10 cellular contexts compared by ENCODE assay signal in the genomic region with DNA sequence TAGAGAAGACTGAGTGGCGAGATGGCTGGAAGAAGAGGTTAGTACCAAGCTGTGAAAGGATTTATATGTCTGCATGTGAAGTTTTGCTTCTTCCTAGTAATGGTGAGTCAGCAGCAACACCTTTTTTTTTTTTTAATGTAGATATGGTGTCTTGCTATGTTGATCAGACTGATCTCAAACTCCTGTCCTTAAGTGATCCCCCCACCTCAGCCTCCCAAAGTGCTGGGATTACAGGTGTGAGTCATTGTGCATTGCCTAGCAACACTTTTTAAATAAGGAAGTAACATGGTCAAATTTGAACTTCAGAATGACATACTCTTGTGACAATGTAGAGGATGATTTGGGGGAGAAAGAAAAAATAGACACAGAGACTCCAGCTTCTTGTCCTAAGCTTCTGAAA. TPM values are rescaled to one million over a fixed set of nuclear protein-coding genes. Genes with fewer than 3 reads are reported as not detected.
A peak's percentile ranks its signal among the peaks of the same experiment; 100 is the strongest.
DNase-seq lines count a peak whose midpoint lies in the region; ATAC-seq and TF ChIP-seq lines count a peak whose summit lies in the region.
"Had no signal": no experiment of that assay in that cellular context is flagged by ENCODE, and none has a peak within 500 bp of the region (broad histone marks: within the 10 kb centered on the region; RNA-seq: fewer than 3 reads in every experiment).

No MANE protein-coding gene starts in this region.

- peaks cover 2% of the 10 kb centered on the region; the same call in 1 of the 2 replicates for H3K4me1 ChIP-seq in IMR-90 (ENCODE audit: control insufficient read depth, insufficient read depth, low read length)
- no peaks in the 10 kb centered on the region for H3K4me1 ChIP-seq in esophagus muscularis mucosa

- H3K4me3 ChIP-seq in IMR-90 (ENCODE audit: insufficient read depth, low read depth, low read length) (no peak overlapping the region), esophagus muscularis mucosa (no peak overlapping the region)

- H3K4me2 ChIP-seq in IMR-90 (ENCODE audit: low read depth, low read length) = no peak overlapping the region

- H4K20me1 ChIP-seq in IMR-90 (ENCODE audit: insufficient read depth, low read length) = no peaks in the 10 kb centered on the region

- no peaks in the 10 kb centered on the region for H3K9me1 ChIP-seq in IMR-90 (ENCODE audit: insufficient read depth, low read length)

- H3K4me3 Mint-ChIP-seq in Calu3 (ENCODE audit: low read depth, unreplicated experiment) = peak overlapping the region; percentile 36
- H3K4me3 Mint-ChIP-seq in activated CD8-positive, alpha-beta T cell treated with anti-CD3 and anti-CD28 coated beads, Interleukin-2, amount 10 ng/mL, durations not matched to agents 7 days and 5 days = no peak overlapping the region
- H3K4me3 Mint-ChIP-seq: IgD-negative memory B cell had no signal

- TF ChIP-seq POLR2A in IMR-90 (IDR thresholded peaks at IDR 0.05; ENCODE audit: low read depth, low read length) (no peak), esophagus muscularis mucosa (IDR thresholded peaks at IDR 0.05; ENCODE audit: low read depth) (no peak)

- H3K4ac ChIP-seq in IMR-90 (ENCODE audit: low read depth, low read length) = no peak overlapping the region

- H2AFZ ChIP-seq in IMR-90 (replicated peaks; ENCODE audit: low read length, poor library complexity) = no peak overlapping the region

- H2BK5ac ChIP-seq in IMR-90 (ENCODE audit: low read depth, low read length, poor library complexity, severe bottlenecking) = no peak overlapping the region

- TF ChIP-seq CTCF in Calu3 (IDR thresholded peaks at IDR 0.05; ENCODE audit: unreplicated experiment) (no peak), IMR-90 (conservative IDR thresholded peaks at IDR 0.05; ENCODE audit: low read depth, low read length) (no peak), esophagus muscularis mucosa (IDR thresholded peaks at IDR 0.05) (no peak)

- no peak overlapping the region for H3K27ac ChIP-seq in IMR-90 (ENCODE audit: insufficient read depth, low read length)
- H3K27ac ChIP-seq in esophagus muscularis mucosa (replicated peaks in 1 of 4) = no peak overlapping the region

- no peak for TF ChIP-seq EP300 in esophagus muscularis mucosa (IDR thresholded peaks at IDR 0.05)

- CTCF ChIA-PET in Calu3 (lab: Charles Lee) = interaction anchor here (0.7 kb wide), 4 partner anchors 11 to 146 kb away, joined by 3 to 5 read pairs (median 4); no protein-coding TSS in a partner anchor
- CTCF ChIA-PET in IMR-90 (lab: Yijun Ruan, JAX) = interaction anchor here (0.6 to 1.1 kb wide), 2 partner anchors 52 to 223 kb away, joined by 3 read pairs; no protein-coding TSS in a partner anchor
- CTCF ChIA-PET in activated CD8-positive, alpha-beta T cell treated with anti-CD3 and anti-CD28 coated beads, Interleukin-2, amount 10 ng/mL, durations not matched to agents 7 days and 5 days (lab: Charles Lee) = no interaction called here

- DNase-seq in Calu3 (peak; percentile 67), IMR-90 (peak; percentile 73), kidney tubule cell (ENCODE audit: low spot score) (peak; percentile 94), esophagus muscularis mucosa (ENCODE audit: extremely low spot score) (no peak), NCI-H2171 treated with DMSO at 0.1 percent for 48 hours (lab: John Stamatoyannopoulos, UW) (no peak)
- DNase-seq in activated CD8-positive, alpha-beta T cell treated with anti-CD3 and anti-CD28 coated beads, Interleukin-2, amount 10 ng/mL, durations not matched to agents 7 days and 5 days = no peak
- no peak for DNase-seq in stimulated activated naive CD4-positive, alpha-beta T cell treated with Interleukin-2 at 50 U/mL for 16 hours (lab: John Stamatoyannopoulos, UW)

- no peak overlapping the region for H4K5ac ChIP-seq in IMR-90 (ENCODE audit: low read depth, low read length)

- POLR2A ChIA-PET in IMR-90 (lab: Charles Lee; ENCODE audit: unreplicated experiment) = no interaction called here
- POLR2A ChIA-PET in activated CD8-positive, alpha-beta T cell treated with anti-CD3 and anti-CD28 coated beads, Interleukin-2, amount 10 ng/mL, durations not matched to agents 7 days and 5 days (lab: Charles Lee) = no interaction called here

- no peaks in the 10 kb centered on the region for H3K36me3 Mint-ChIP-seq in Calu3 (ENCODE audit: insufficient read depth, unreplicated experiment)
- no peaks in the 10 kb centered on the region for H3K36me3 Mint-ChIP-seq in activated CD8-positive, alpha-beta T cell treated with anti-CD3 and anti-CD28 coated beads, Interleukin-2, amount 10 ng/mL, durations not matched to agents 7 days and 5 days (ENCODE audit: low read depth)
- H3K36me3 Mint-ChIP-seq: brain had no signal

- H3K4me1 Mint-ChIP-seq in Calu3 (ENCODE audit: low read depth, unreplicated experiment) = peaks cover 14% of the 10 kb centered on the region
- no peaks in the 10 kb centered on the region for H3K4me1 Mint-ChIP-seq in activated CD8-positive, alpha-beta T cell treated with anti-CD3 and anti-CD28 coated beads, Interleukin-2, amount 10 ng/mL, durations not matched to agents 7 days and 5 days (ENCODE audit: low read depth)
- H3K4me1 Mint-ChIP-seq: IgD-negative memory B cell had no signal

- intact Hi-C loops in Calu3 (cut with micrococcal nuclease; ENCODE audit: unreplicated experiment) = no loop called here
- intact Hi-C loops in IMR-90 (cut with micrococcal nuclease) = no loop called here
- intact Hi-C loops in esophagus muscularis mucosa (cut with DNase I) = no loop called here

- peaks cover 11% of the 10 kb centered on the region for H3K27me3 Mint-ChIP-seq in Calu3 (ENCODE audit: unreplicated experiment)
- peaks cover 16% of the 10 kb centered on the region for H3K27me3 Mint-ChIP-seq in activated CD8-positive, alpha-beta T cell treated with anti-CD3 and anti-CD28 coated beads, Interleukin-2, amount 10 ng/mL, durations not matched to agents 7 days and 5 days (ENCODE audit: low read depth)

- 50% methylated on average over 1 of the region's 1 CpG; no CpG with 5 or more reads in 1 of the 2 experiments for WGBS in IMR-90 (ENCODE audit: extremely low coverage in 2 of 2, insufficient read length in 1 of 2), 2 experiments
- WGBS in esophagus muscularis mucosa = 79% methylated on average over 1 of the region's 1 CpG

- peak overlapping the region; percentile 88 for H3K27ac Mint-ChIP-seq in Calu3 (ENCODE audit: unreplicated experiment)
- H3K27ac Mint-ChIP-seq in activated CD8-positive, alpha-beta T cell treated with anti-CD3 and anti-CD28 coated beads, Interleukin-2, amount 10 ng/mL, durations not matched to agents 7 days and 5 days = no peak overlapping the region
- H3K27ac Mint-ChIP-seq: IgD-negative memory B cell had no signal

- TF ChIP-seq RAD21 in IMR-90 (IDR thresholded peaks at IDR 0.05; ENCODE audit: low read length) = 0 out of 2 replicates have a peak, but pooled peaks have one; percentile 5

- no peak overlapping the region for H3K23ac ChIP-seq in IMR-90 (ENCODE audit: low read depth, low read length)

- dilution Hi-C loops in IMR-90 (cut with HindIII; ENCODE audit: low sequenced_read_pairs, unreplicated experiment) = no loop called here

- no peak overlapping the region for H2BK120ac ChIP-seq in IMR-90 (ENCODE audit: low read depth, low read length)

- H3K9me3 ChIP-seq in IMR-90 (ENCODE audit: control insufficient read depth, insufficient read depth, low read length) = no peaks in the 10 kb centered on the region
- no peaks in the 10 kb centered on the region for H3K9me3 ChIP-seq in esophagus muscularis mucosa

- no peak overlapping the region for H3K18ac ChIP-seq in IMR-90 (ENCODE audit: low read depth, low read length)

- no peak overlapping the region for H3K9ac ChIP-seq in IMR-90 (ENCODE audit: low read depth, low read length)

- H2AK9ac ChIP-seq in IMR-90 (replicated peaks; ENCODE audit: low read depth, low read length, poor library complexity) = no peak overlapping the region

- no peak overlapping the region for H3K56ac ChIP-seq in IMR-90 (ENCODE audit: extremely low read depth, insufficient read depth, low read length)

- H2AK5ac ChIP-seq in IMR-90 (ENCODE audit: low read depth, low read length) = no peak overlapping the region

- H3K36me3 ChIP-seq in IMR-90 (ENCODE audit: control insufficient read depth, insufficient read depth, low read length) = no peaks in the 10 kb centered on the region
- H3K36me3 ChIP-seq in esophagus muscularis mucosa = no peaks in the 10 kb centered on the region

- no peak overlapping the region for H4K91ac ChIP-seq in IMR-90 (ENCODE audit: insufficient read depth, low read depth, low read length)

- no peak overlapping the region for H4K8ac ChIP-seq in IMR-90 (ENCODE audit: low read depth in 2 of 2, low read length in 2 of 2)

- no peaks in the 10 kb centered on the region for H3K79me1 ChIP-seq in IMR-90 (ENCODE audit: low read depth in 1 of 2, low read length in 2 of 2)

- BruUV-seq in Calu3 (replicated peaks; lab: Mats Ljungman, UMichigan) (no TSS peak), IMR-90 (replicated peaks; lab: Mats Ljungman, UMichigan) (no TSS peak)

- H2BK15ac ChIP-seq in IMR-90 (ENCODE audit: low read depth, low read length) = no peak overlapping the region

- ATAC-seq in IMR-90 (ENCODE audit: low read depth) (peak; percentile 59), HG02870 (IDR thresholded peaks at IDR 0.05; ENCODE audit: unreplicated experiment) (no peak)
- ATAC-seq in activated CD8-positive, alpha-beta T cell treated with anti-CD3 and anti-CD28 coated beads, Interleukin-2, amount 10 ng/mL, durations not matched to agents 7 days and 5 days = peak; percentile 67

- H3K14ac ChIP-seq in IMR-90 (replicated peaks; ENCODE audit: low read depth, low read length) = no peak overlapping the region

- in situ Hi-C loops in IMR-90 (cut with MboI; ENCODE audit: low sequenced_read_pairs) = no loop called here

- H3K27me3 ChIP-seq in IMR-90 (ENCODE audit: control insufficient read depth, insufficient read depth, low read length) (no peaks in the 10 kb centered on the region), esophagus muscularis mucosa (peaks cover 0 to 4% (median 0%) of the 10 kb centered on the region in 4 donors)

- no peaks in the 10 kb centered on the region for H3K9me3 Mint-ChIP-seq in Calu3 (ENCODE audit: low read depth, unreplicated experiment)
- no peaks in the 10 kb centered on the region for H3K9me3 Mint-ChIP-seq in activated CD8-positive, alpha-beta T cell treated with anti-CD3 and anti-CD28 coated beads, Interleukin-2, amount 10 ng/mL, durations not matched to agents 7 days and 5 days (ENCODE audit: insufficient read depth)

- no peak overlapping the region for H2BK20ac ChIP-seq in IMR-90 (ENCODE audit: low read depth, low read length)

RNA-seq across cellular contexts. Expression of gene CSTPP1, which starts 6.5 kb away (rescaled TPM):
- 23.2 and 24.3 TPM in 2 replicates for total RNA-seq in Calu3 (2022)
- 21.1 and 22.0 TPM in 2 replicates for total RNA-seq in IMR-90 (2012; rRNA removed)
- polyA plus RNA-seq in IMR-90 (2012; rRNA removed) = 35.7 and 36.6 TPM in 2 replicates
- 40.1 and 40.4 TPM in 2 replicates for polyA plus RNA-seq in IMR-90 (2012; cell fraction: cytosol; rRNA removed)
- polyA plus RNA-seq in IMR-90 (2012; cell fraction: nucleus; rRNA removed; ENCODE audit: low replicate concordance) = 25.2 and 32.4 TPM in 2 replicates
- 10 to 100 TPM; 15.6 to 15.8 TPM for total RNA-seq in activated CD8-positive, alpha-beta T cell treated with anti-CD3 and anti-CD28 coated beads, Interleukin-2, amount 10 ng/mL, durations not matched to agents 7 days and 5 days
- total RNA-seq in esophagus muscularis mucosa = 10 to 100 TPM; 13.3 to 26.4 (median 19.1) TPM

RNA-seq across cellular contexts. Expression of gene LRP4, which starts 11.7 kb away (rescaled TPM):
- 0.80 and 1.3 TPM in 2 replicates for total RNA-seq in Calu3 (2022)
- total RNA-seq in IMR-90 (2012; rRNA removed) = 3.9 and 4.1 TPM in 2 replicates
- 5.1 and 5.8 TPM in 2 replicates for polyA plus RNA-seq in IMR-90 (2012; rRNA removed)
- 3.2 and 3.3 TPM in 2 replicates for polyA plus RNA-seq in IMR-90 (2012; cell fraction: cytosol; rRNA removed)
- polyA plus RNA-seq in IMR-90 (2012; cell fraction: nucleus; rRNA removed; ENCODE audit: low replicate concordance) = 8.7 and 11.6 TPM in 2 replicates
- not detected for total RNA-seq in activated CD8-positive, alpha-beta T cell treated with anti-CD3 and anti-CD28 coated beads, Interleukin-2, amount 10 ng/mL, durations not matched to agents 7 days and 5 days
- total RNA-seq in esophagus muscularis mucosa = 1 to 10 TPM; 2.3 to 7.4 (median 3.5) TPM
- polyA plus RNA-seq: IgD-negative memory B cell had no signal

Comparison
In these comparisons a context has a peak if more than half of its experiments do, and no peak if none do; other contexts are left out.
1. DNase-seq: peak in Calu3 (single experiment), IMR-90 (single experiment) and kidney tubule cell (single experiment); none in activated CD8-positive, alpha-beta T cell treated with anti-CD3 and anti-CD28 coated beads, Interleukin-2, amount 10 ng/mL, durations not matched to agents 7 days and 5 days (single experiment), stimulated activated naive CD4-positive, alpha-beta T cell treated with Interleukin-2 at 50 U/mL for 16 hours (single experiment), esophagus muscularis mucosa (single experiment) and NCI-H2171 treated with DMSO at 0.1 percent for 48 hours (single experiment).